12 cellular contexts compared by ENCODE assay signal in genomic region chr5:151480859-151481258, GRCh38. TPM values are rescaled to one million over a fixed set of nuclear protein-coding genes. Genes with fewer than 3 reads are reported as not detected.
A peak's percentile ranks its signal among the peaks of the same experiment; 100 is the strongest.
DNase-seq lines count a peak whose midpoint lies in the region; ATAC-seq and TF ChIP-seq lines count a peak whose summit lies in the region.
"Had no signal": no experiment of that assay in that cellular context is flagged by ENCODE, and none has a peak within 500 bp of the region (broad histone marks: within the 10 kb centered on the region; RNA-seq: fewer than 3 reads in every experiment).

No MANE protein-coding gene starts in this region.

- DNase-seq in Right ventricle myocardium inferior (ENCODE audit: missing footprints) (no peak), right cardiac atrium (no peak), iris pigment epithelial cell (ENCODE audit: low read depth) (peak; percentile 59), transverse colon (no peak), HPDE6-E6E7 (ENCODE audit: extremely low spot score) (no peak)
- DNase-seq: activated gamma-delta T cell treated with Interleukin-2 at 50 U/mL for 16 hours; AML-193; stimulated activated naive B cell treated with anti-CD40 and anti-IgM and Interleukin-4, amounts not matched to agents 10 μg/mL and 1 μg/mL and 100 μg/mL, for 72 hours had no signal

- 64% methylated on average over 3 of the region's 3 CpGs for WGBS in right cardiac atrium
- WGBS in transverse colon (ENCODE audit: low coverage in 1 of 2), 2 donors = 63 to 74% methylated on average over 3 of the region's 3 CpGs

- no peaks in the 10 kb centered on the region for H3K9me3 Mint-ChIP-seq in brain
- H3K9me3 Mint-ChIP-seq: stimulated activated naive B cell treated with anti-CD40 and anti-IgM and Interleukin-4, amounts not matched to agents 10 μg/mL and 1 μg/mL and 100 μg/mL, for 72 hours had no signal

- no peak for TF ChIP-seq POLR2A in transverse colon (IDR thresholded peaks at IDR 0.05)

- H3K36me3 ChIP-seq in transverse colon = peaks cover 0 to 16% (median 0%) of the 10 kb centered on the region in 4 donors

- TF ChIP-seq EP300 in transverse colon (IDR thresholded peaks at IDR 0.05; ENCODE audit: low read depth) = no peak

- H3K4me1 Mint-ChIP-seq in brain = peaks cover 49% of the 10 kb centered on the region
- H3K4me1 Mint-ChIP-seq: stimulated activated naive B cell treated with anti-CD40 and anti-IgM and Interleukin-4, amounts not matched to agents 10 μg/mL and 1 μg/mL and 100 μg/mL, for 72 hours had no signal

- H3K27ac Mint-ChIP-seq in brain = peak overlapping the region; percentile 53 to 96 (median 67)
- H3K27ac Mint-ChIP-seq: stimulated activated naive B cell treated with anti-CD40 and anti-IgM and Interleukin-4, amounts not matched to agents 10 μg/mL and 1 μg/mL and 100 μg/mL, for 72 hours had no signal

- H3K36me3 Mint-ChIP-seq in brain = peaks cover 24% of the 10 kb centered on the region

- H3K27me3 Mint-ChIP-seq in brain = no peaks in the 10 kb centered on the region
- H3K27me3 Mint-ChIP-seq: stimulated activated naive B cell treated with anti-CD40 and anti-IgM and Interleukin-4, amounts not matched to agents 10 μg/mL and 1 μg/mL and 100 μg/mL, for 72 hours had no signal

- no peak for TF ChIP-seq CTCF in brain (conservative IDR thresholded peaks at IDR 0.05)
- TF ChIP-seq CTCF in transverse colon (IDR thresholded peaks at IDR 0.05) = no peak

- ATAC-seq in Right ventricle myocardium inferior (peak; percentile 51), right cardiac atrium (no peak), HG03025 (IDR thresholded peaks at IDR 0.05; ENCODE audit: low FRiP score, unreplicated experiment) (no peak), HG03460 (IDR thresholded peaks at IDR 0.05; ENCODE audit: unreplicated experiment) (no peak)
- ATAC-seq: esophagus mucosa; stimulated activated naive B cell treated with anti-CD40 and anti-IgM and Interleukin-4, amounts not matched to agents 10 μg/mL and 1 μg/mL and 100 μg/mL, for 72 hours had no signal

- no peaks in the 10 kb centered on the region for H3K9me3 ChIP-seq in right cardiac atrium (ENCODE audit: control insufficient read depth, low read length)
- H3K9me3 ChIP-seq in transverse colon = no peaks in the 10 kb centered on the region

- no peak overlapping the region for H3K4me3 ChIP-seq in right cardiac atrium (ENCODE audit: low read length)
- H3K4me3 ChIP-seq in transverse colon = no peak overlapping the region

- H3K4me3 Mint-ChIP-seq in brain = peak overlapping the region in 2 of 5 experiments; percentile 24 to 29
- H3K4me3 Mint-ChIP-seq: stimulated activated naive B cell treated with anti-CD40 and anti-IgM and Interleukin-4, amounts not matched to agents 10 μg/mL and 1 μg/mL and 100 μg/mL, for 72 hours had no signal

- H3K27me3 ChIP-seq in right cardiac atrium (ENCODE audit: control insufficient read depth, insufficient read depth) = no peaks in the 10 kb centered on the region
- no peaks in the 10 kb centered on the region for H3K27me3 ChIP-seq in transverse colon

- no peaks in the 10 kb centered on the region for H3K4me1 ChIP-seq in right cardiac atrium (ENCODE audit: control insufficient read depth, insufficient read depth, low read length)
- peaks cover 0 to 12% (median 0%) of the 10 kb centered on the region in 4 donors for H3K4me1 ChIP-seq in transverse colon

- in situ Hi-C loops in transverse colon (cut with MboI; ENCODE audit: low pct_ligation_motif_present in 1 of 4, low pct_unique_long_range_greater_than_20kb in 1 of 4, low sequenced_read_pairs in 3 of 4) = no loop called here

- intact Hi-C loops in Right ventricle myocardium inferior (cut with DNase I) = no loop called here
- intact Hi-C loops in right cardiac atrium (cut with DNase I) = no loop called here
- intact Hi-C loops in transverse colon (cut with DNase I; ENCODE audit: low total_unique reads) = no loop called here

- H3K27ac ChIP-seq in right cardiac atrium (ENCODE audit: low read length) (no peak overlapping the region), transverse colon (peak overlapping the region; percentile 27 to 39 (median 32))

RNA-seq across cellular contexts. Expression of gene SLC36A1, which starts 33.5 kb away (rescaled TPM):
- total RNA-seq in Right ventricle myocardium inferior = 5.2 TPM
- 1 to 10 TPM; 3.0 to 6.2 (median 5.1) TPM for total RNA-seq in right cardiac atrium
- 1.3 TPM for polyA plus RNA-seq in right cardiac atrium
- 6.8 TPM for polyA plus RNA-seq in brain (ENCODE audit: insufficient read depth, low read depth, low replicate concordance)
- 10 to 100 TPM; 35.2 to 91.3 (median 69.8) TPM for total RNA-seq in transverse colon
